ENCODE assay signal across 29 cellular contexts in genomic region chr3:76134166-76134565, GRCh38.
A peak's percentile ranks its signal among the peaks of the same experiment; 100 is the strongest.
DNase-seq lines count a peak whose midpoint lies in the region; ATAC-seq, FAIRE-seq and TF ChIP-seq lines count a peak whose summit lies in the region.
"Had no signal": no experiment of that assay in that cellular context is flagged by ENCODE, and none has a peak within 500 bp of the region (broad histone marks: within the 10 kb centered on the region; RNA-seq: fewer than 3 reads in every experiment).

No MANE protein-coding gene starts in this region.

- no peaks in the 10 kb centered on the region for H3K27me3 ChIP-seq in tibial artery
- H3K27me3 ChIP-seq: esophagus muscularis mucosa, gastrocnemius medialis, sigmoid colon, SJSA1, tibial nerve had no signal

- no peaks in the 10 kb centered on the region for H3K4me1 ChIP-seq in tibial artery
- H3K4me1 ChIP-seq: esophagus muscularis mucosa, gastrocnemius medialis, sigmoid colon, SJSA1, tibial nerve had no signal

- no peaks in the 10 kb centered on the region for H3K9me3 ChIP-seq in tibial artery
- H3K9me3 ChIP-seq: esophagus muscularis mucosa, gastrocnemius medialis, SJSA1, tibial nerve had no signal

- no peaks in the 10 kb centered on the region for H3K27me3 Mint-ChIP-seq in stimulated activated naive CD8-positive, alpha-beta T cell treated with anti-CD3 and anti-CD28 coated beads, Interleukin-15, amount 100 ng/mL, for 72 hours
- H3K27me3 Mint-ChIP-seq: activated T-cell treated with anti-CD3 and anti-CD28 coated beads, Interleukin-2, amount 50 U/mL, for 24 hours; natural killer cell treated with Interleukin-12 subunit alpha and Interleukin-12 subunit beta and Interleukin-15 and Interleukin-18, amount 100 ng/mL, for 72 hours had no signal

- H3K4me3 Mint-ChIP-seq in stimulated activated naive CD8-positive, alpha-beta T cell treated with anti-CD3 and anti-CD28 coated beads, Interleukin-15, amount 100 ng/mL, for 72 hours = no peak overlapping the region
- H3K4me3 Mint-ChIP-seq: activated T-cell treated with anti-CD3 and anti-CD28 coated beads, Interleukin-2, amount 50 U/mL, for 24 hours; HFFc6; natural killer cell treated with Interleukin-12 subunit alpha and Interleukin-12 subunit beta and Interleukin-15 and Interleukin-18, amount 100 ng/mL, for 72 hours had no signal

- no peaks in the 10 kb centered on the region for H3K4me1 Mint-ChIP-seq in stimulated activated naive CD8-positive, alpha-beta T cell treated with anti-CD3 and anti-CD28 coated beads, Interleukin-15, amount 100 ng/mL, for 72 hours

- H3K9me3 Mint-ChIP-seq in stimulated activated naive CD8-positive, alpha-beta T cell treated with anti-CD3 and anti-CD28 coated beads, Interleukin-15, amount 100 ng/mL, for 72 hours = no peaks in the 10 kb centered on the region
- H3K9me3 Mint-ChIP-seq: natural killer cell treated with Interleukin-12 subunit alpha and Interleukin-12 subunit beta and Interleukin-15 and Interleukin-18, amount 100 ng/mL, for 72 hours had no signal

- DNase-seq in HCEC 1CT = peak; percentile 70
- DNase-seq in RKO (ENCODE audit: low spot score) = peak; percentile 44
- DNase-seq in epithelial cell of esophagus (ENCODE audit: low read depth) = peak; percentile 6
- peak; percentile 7 for DNase-seq in urothelium cell line (ENCODE audit: low spot score)
- DNase-seq in stimulated activated naive CD8-positive, alpha-beta T cell treated with anti-CD3 and anti-CD28 coated beads, Interleukin-15, amount 100 ng/mL, for 72 hours = no peak
- no peak for DNase-seq in tibial artery
- DNase-seq: activated CD4-positive, alpha-beta T cell treated with anti-CD3 and anti-CD28 coated beads for 48 hours; activated T-cell treated with anti-CD3 and anti-CD28 coated beads, Interleukin-2, amount 50 U/mL, for 24 hours; C1 segment of cervical spinal cord; DMS53; gastrocnemius medialis; GDM1; HFFc6; left cardiac atrium; NCI-H1417; NCI-H2029 treated with DMSO at 0.1 percent for 48 hours; NCI-H2227 treated with DMSO at 0.1 percent for 48 hours; NCI-H526; NK-92 treated with Interleukin-12 subunit alpha and Interleukin-12 subunit beta, amount 100 ng/mL, for 24 hours; occipital lobe; PC-9; sigmoid colon; stimulated activated CD4-positive, alpha-beta T cell treated with anti-CD3 and anti-CD28 coated beads, Interleukin-4, amount 100 ng/mL, for 24 hours had no signal

- no peak overlapping the region for H3K4me3 ChIP-seq in epithelial cell of esophagus (ENCODE audit: low read length)
- H3K4me3 ChIP-seq in tibial artery = no peak overlapping the region
- H3K4me3 ChIP-seq: esophagus muscularis mucosa, gastrocnemius medialis, K562, PC-9, sigmoid colon, SJSA1, tibial nerve had no signal

- intact Hi-C loops in tibial artery (cut with DNase I; ENCODE audit: low total_unique reads) = no loop called here

- H3K36me3 ChIP-seq in tibial artery = no peaks in the 10 kb centered on the region
- H3K36me3 ChIP-seq: esophagus muscularis mucosa, gastrocnemius medialis, sigmoid colon, SJSA1, tibial nerve had no signal

- TF ChIP-seq CTCF in epithelial cell of esophagus (IDR thresholded peaks at IDR 0.05; ENCODE audit: insufficient read depth, low read depth, low read length, missing control alignments) (no peak), tibial artery (IDR thresholded peaks at IDR 0.05) (no peak)

- FAIRE-seq in urothelium cell line (lab: Jason Lieb, UNC) = no peak
- FAIRE-seq: K562 had no signal

- H3K27ac Mint-ChIP-seq in stimulated activated naive CD8-positive, alpha-beta T cell treated with anti-CD3 and anti-CD28 coated beads, Interleukin-15, amount 100 ng/mL, for 72 hours = no peak overlapping the region
- H3K27ac Mint-ChIP-seq: activated T-cell treated with anti-CD3 and anti-CD28 coated beads, Interleukin-2, amount 50 U/mL, for 24 hours; HFFc6; natural killer cell treated with Interleukin-12 subunit alpha and Interleukin-12 subunit beta and Interleukin-15 and Interleukin-18, amount 100 ng/mL, for 72 hours had no signal

- no peak for ATAC-seq in stimulated activated naive CD8-positive, alpha-beta T cell treated with anti-CD3 and anti-CD28 coated beads, Interleukin-15, amount 100 ng/mL, for 72 hours
- no peak for ATAC-seq in GM21825 (IDR thresholded peaks at IDR 0.05; ENCODE audit: unreplicated experiment)
- ATAC-seq: gastrocnemius medialis; K562; left cardiac atrium; natural killer cell treated with Interleukin-12 subunit alpha and Interleukin-12 subunit beta and Interleukin-15 and Interleukin-18, amount 100 ng/mL, for 72 hours had no signal

- no peak overlapping the region for H3K27ac ChIP-seq in tibial artery
- H3K27ac ChIP-seq: esophagus muscularis mucosa, gastrocnemius medialis, PC-9, sigmoid colon, SJSA1, tibial nerve had no signal

Comparison
In these comparisons a context has a peak if more than half of its experiments do, and no peak if none do; other contexts are left out.
1. DNase-seq: peak in HCEC 1CT (single experiment), RKO (single experiment), epithelial cell of esophagus (single experiment) and urothelium cell line (single experiment); none in stimulated activated naive CD8-positive, alpha-beta T cell treated with anti-CD3 and anti-CD28 coated beads, Interleukin-15, amount 100 ng/mL, for 72 hours (0 of 2) and tibial artery (0 of 2).